ENCODE assay signal across 6 cellular contexts in genomic region chr11:114986365-114986764, GRCh38.
"Had no signal": no experiment of that assay in that cellular context is flagged by ENCODE, and none has a peak within 500 bp of the region (broad histone marks: within the 10 kb centered on the region; RNA-seq: fewer than 3 reads in every experiment).

No MANE protein-coding gene starts in this region.

- ATAC-seq: K562 had no signal

- H3K27ac ChIP-seq: GM23248 had no signal

- DNase-seq: GM23248, GOT3, H7, HCEC 1CT, IMR-90 had no signal

- H3K4me3 ChIP-seq: GM23248, K562 had no signal
